In the genomic region with DNA sequence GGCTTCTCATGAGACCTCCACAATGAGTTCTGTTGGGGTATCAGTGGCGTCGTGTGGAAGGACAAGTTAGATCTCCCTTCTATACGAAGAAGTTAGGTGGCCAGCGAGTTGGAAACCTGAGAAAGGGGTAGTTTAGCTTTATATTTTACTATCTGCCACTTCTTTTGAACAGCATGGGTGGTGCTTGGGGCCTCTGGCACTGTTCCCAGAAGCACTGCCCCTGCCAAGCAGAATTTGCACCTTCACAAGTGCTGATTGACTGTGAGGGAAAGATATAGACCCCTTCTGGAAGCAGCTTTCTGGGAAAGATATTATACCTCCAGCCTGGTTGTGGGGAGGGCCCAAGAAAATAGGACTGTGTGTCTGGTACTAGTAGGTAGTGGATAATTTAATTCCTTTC, we compare ENCODE assay signal across 13 cellular contexts.
A peak's percentile ranks its signal among the peaks of the same experiment; 100 is the strongest.
DNase-seq lines count a peak whose midpoint lies in the region; ATAC-seq and TF ChIP-seq lines count a peak whose summit lies in the region.
"Had no signal": no experiment of that assay in that cellular context is flagged by ENCODE, and none has a peak within 500 bp of the region (broad histone marks: within the 10 kb centered on the region; RNA-seq: fewer than 3 reads in every experiment).

No MANE protein-coding gene starts in this region.

- H3K36me3 ChIP-seq in left ventricle myocardium inferior (no peaks in the 10 kb centered on the region), adipocyte (ENCODE audit: control insufficient read depth, insufficient read depth, low read length, severe bottlenecking) (no peaks in the 10 kb centered on the region)
- H3K36me3 ChIP-seq: HAP-1 had no signal

- TF ChIP-seq CTCF in left ventricle myocardium inferior (IDR thresholded peaks at IDR 0.05; ENCODE audit: borderline replicate concordance): no peak

- no peak for ATAC-seq in HG02610 (IDR thresholded peaks at IDR 0.05; ENCODE audit: unreplicated experiment)
- ATAC-seq: PC-3, T-cell had no signal

- H3K27me3 ChIP-seq in left ventricle myocardium inferior (ENCODE audit: low read depth) (no peaks in the 10 kb centered on the region), adipocyte (replicated peaks; ENCODE audit: control insufficient read depth, insufficient read depth, low read length) (no peaks in the 10 kb centered on the region)

- intact Hi-C loops in left ventricle myocardium inferior (cut with micrococcal nuclease): no loop called here
- intact Hi-C loops in cardiac septum (cut with DNase I): no loop called here

- H3K27ac ChIP-seq in left ventricle myocardium inferior (replicated peaks): no peak overlapping the region

- DNase-seq in left ventricle myocardium inferior (peak; percentile 17), cardiac septum (ENCODE audit: low spot score) (no peak), NCI-H2081 (lab: John Stamatoyannopoulos, UW) (peak; percentile 34 to 68), adipocyte (ENCODE audit: low read depth) (no peak), T-helper 9 cell (no peak), mucosa of gallbladder (ENCODE audit: low spot score) (no peak)
- DNase-seq: CD4-positive, alpha-beta T cell; NCI-H1694; NCI-H2171 treated with DMSO at 0.1 percent for 48 hours; PC-3; T-cell had no signal

- no peak overlapping the region for H3K4me3 ChIP-seq in left ventricle myocardium inferior
- no peak overlapping the region for H3K4me3 ChIP-seq in adipocyte (ENCODE audit: low read length)
- H3K4me3 ChIP-seq: HAP-1 had no signal

- H3K9me3 ChIP-seq in left ventricle myocardium inferior (replicated peaks) (no peaks in the 10 kb centered on the region), adipocyte (ENCODE audit: control insufficient read depth, low read length) (no peaks in the 10 kb centered on the region)
- H3K9me3 ChIP-seq: HAP-1 had no signal

- H3K9ac ChIP-seq in adipocyte (ENCODE audit: low read length): peak overlapping the region; percentile 69

- no peaks in the 10 kb centered on the region for H3K4me1 ChIP-seq in left ventricle myocardium inferior
- H3K4me1 ChIP-seq in adipocyte (ENCODE audit: control insufficient read depth, insufficient read depth, low read length): peaks cover 34% of the 10 kb centered on the region
- H3K4me1 ChIP-seq: HAP-1 had no signal

Comparison
In these comparisons a context has a peak if more than half of its experiments do, and no peak if none do; other contexts are left out.
1. DNase-seq: peak in left ventricle myocardium inferior (single experiment) and NCI-H2081 (2 of 2); none in cardiac septum (single experiment), adipocyte (single experiment), T-helper 9 cell (single experiment) and mucosa of gallbladder (single experiment).